2 cellular contexts compared by ENCODE assay signal in the genomic region with DNA sequence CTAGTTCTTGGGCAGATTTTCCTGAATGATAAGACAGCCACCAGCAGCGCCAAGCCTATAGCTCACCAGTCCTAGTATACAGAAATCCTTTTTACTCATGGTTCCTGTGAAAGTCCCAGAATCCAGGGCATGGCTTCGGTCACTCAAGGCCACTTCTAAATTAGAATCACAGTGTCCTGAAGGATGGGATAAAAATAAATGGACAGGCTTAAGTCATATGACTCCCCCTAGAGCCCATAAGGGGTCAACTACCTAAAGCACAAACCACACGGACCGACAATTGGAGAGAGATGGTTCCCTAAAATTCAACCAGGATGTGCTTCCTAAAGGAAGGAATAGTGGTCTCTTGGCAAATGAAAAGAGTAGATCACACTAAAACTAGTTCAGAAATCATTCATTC.
TF ChIP-seq lines count a peak whose summit lies in the region.

No MANE protein-coding gene starts in this region.

TF ChIP-seq in SK-N-SH, 30 proteins besides CTCF, POLR2A, EP300 and RAD21 (continued from another document):
- TF ChIP-seq, protein P1, sequence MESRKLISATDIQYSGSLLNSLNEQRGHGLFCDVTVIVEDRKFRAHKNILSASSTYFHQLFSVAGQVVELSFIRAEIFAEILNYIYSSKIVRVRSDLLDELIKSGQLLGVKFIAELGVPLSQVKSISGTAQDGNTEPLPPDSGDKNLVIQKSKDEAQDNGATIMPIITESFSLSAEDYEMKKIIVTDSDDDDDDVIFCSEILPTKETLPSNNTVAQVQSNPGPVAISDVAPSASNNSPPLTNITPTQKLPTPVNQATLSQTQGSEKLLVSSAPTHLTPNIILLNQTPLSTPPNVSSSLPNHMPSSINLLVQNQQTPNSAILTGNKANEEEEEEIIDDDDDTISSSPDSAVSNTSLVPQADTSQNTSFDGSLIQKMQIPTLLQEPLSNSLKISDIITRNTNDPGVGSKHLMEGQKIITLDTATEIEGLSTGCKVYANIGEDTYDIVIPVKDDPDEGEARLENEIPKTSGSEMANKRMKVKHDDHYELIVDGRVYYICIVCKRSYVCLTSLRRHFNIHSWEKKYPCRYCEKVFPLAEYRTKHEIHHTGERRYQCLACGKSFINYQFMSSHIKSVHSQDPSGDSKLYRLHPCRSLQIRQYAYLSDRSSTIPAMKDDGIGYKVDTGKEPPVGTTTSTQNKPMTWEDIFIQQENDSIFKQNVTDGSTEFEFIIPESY (IDR thresholded peaks at IDR 0.05; ENCODE audit: borderline replicate concordance, low read depth), result no peak
- TF ChIP-seq POLR2AphosphoS5 (IDR thresholded peaks at IDR 0.05; ENCODE audit: low read depth, low read length) (no peak), CHD2 (IDR thresholded peaks at IDR 0.05; ENCODE audit: low read length, partially characterized antibody) (no peak), MXI1 (IDR thresholded peaks at IDR 0.05; ENCODE audit: low read depth, low read length) (no peak), RFX5 (IDR thresholded peaks at IDR 0.05; ENCODE audit: low read length) (no peak)

TF ChIP-seq in SK-N-SH treated with all-trans-retinoic acid at 6 μM for 48 hours, 23 proteins besides CTCF, POLR2A, EP300 and RAD21 (continued from another document):
- TF ChIP-seq, protein P2, sequence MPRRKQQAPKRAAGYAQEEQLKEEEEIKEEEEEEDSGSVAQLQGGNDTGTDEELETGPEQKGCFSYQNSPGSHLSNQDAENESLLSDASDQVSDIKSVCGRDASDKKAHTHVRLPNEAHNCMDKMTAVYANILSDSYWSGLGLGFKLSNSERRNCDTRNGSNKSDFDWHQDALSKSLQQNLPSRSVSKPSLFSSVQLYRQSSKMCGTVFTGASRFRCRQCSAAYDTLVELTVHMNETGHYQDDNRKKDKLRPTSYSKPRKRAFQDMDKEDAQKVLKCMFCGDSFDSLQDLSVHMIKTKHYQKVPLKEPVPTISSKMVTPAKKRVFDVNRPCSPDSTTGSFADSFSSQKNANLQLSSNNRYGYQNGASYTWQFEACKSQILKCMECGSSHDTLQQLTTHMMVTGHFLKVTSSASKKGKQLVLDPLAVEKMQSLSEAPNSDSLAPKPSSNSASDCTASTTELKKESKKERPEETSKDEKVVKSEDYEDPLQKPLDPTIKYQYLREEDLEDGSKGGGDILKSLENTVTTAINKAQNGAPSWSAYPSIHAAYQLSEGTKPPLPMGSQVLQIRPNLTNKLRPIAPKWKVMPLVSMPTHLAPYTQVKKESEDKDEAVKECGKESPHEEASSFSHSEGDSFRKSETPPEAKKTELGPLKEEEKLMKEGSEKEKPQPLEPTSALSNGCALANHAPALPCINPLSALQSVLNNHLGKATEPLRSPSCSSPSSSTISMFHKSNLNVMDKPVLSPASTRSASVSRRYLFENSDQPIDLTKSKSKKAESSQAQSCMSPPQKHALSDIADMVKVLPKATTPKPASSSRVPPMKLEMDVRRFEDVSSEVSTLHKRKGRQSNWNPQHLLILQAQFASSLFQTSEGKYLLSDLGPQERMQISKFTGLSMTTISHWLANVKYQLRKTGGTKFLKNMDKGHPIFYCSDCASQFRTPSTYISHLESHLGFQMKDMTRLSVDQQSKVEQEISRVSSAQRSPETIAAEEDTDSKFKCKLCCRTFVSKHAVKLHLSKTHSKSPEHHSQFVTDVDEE (CRISPR knock-in tag; IDR thresholded peaks at IDR 0.05), result no peak
- TF ChIP-seq TOX (CRISPR knock-in tag; IDR thresholded peaks at IDR 0.05; ENCODE audit: borderline replicate concordance), result no peak
